ENCODE assay signal across 17 cellular contexts in the genomic region with DNA sequence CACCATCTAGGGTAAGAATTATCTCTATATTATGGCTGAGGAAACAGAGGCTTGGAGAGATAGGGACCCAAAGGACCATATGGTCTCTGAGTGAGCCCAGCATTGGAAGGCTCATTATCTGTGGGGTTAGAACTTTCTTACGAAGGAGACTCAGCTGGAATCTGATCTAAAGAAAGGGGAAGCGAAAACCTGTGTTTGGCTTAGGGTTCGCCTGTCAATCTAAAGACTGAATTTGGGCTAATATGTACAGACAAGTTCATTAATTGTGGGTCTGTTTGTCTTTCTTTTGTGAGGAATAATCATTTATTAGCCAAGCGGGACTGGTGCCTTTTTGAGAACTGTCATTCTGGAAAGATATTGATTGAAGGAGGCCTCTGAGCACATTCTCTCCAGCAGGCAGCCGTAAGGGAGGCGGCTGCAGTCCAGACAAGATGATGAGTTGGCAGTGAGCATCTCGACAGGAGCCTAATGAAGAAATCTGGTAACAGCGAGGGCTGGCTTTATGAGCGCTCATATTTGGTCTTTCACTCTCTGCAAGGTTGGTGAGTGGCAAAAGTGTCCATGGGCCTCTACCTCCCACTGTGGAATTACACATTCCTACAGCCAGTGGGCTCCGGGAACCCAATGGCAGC.
"Had no signal": no experiment of that assay in that cellular context is flagged by ENCODE, and none has a peak within 500 bp of the region (broad histone marks: within the 10 kb centered on the region; RNA-seq: fewer than 3 reads in every experiment).

No MANE protein-coding gene starts in this region.

- ATAC-seq: activated CD8-positive, alpha-beta memory T cell treated with anti-CD3 and anti-CD28 coated beads, Interleukin-2, amount 10 ng/mL, durations not matched to agents 7 days and 5 days; left lobe of liver had no signal

- H3K4me1 Mint-ChIP-seq: activated naive CD4-positive, alpha-beta T cell treated with anti-CD3 and anti-CD28 coated beads, Interleukin-2, amount 10 ng/mL, durations not matched to agents 7 days and 5 days had no signal

- H3K27ac ChIP-seq: colonic mucosa, pancreas, sigmoid colon, spleen, testis, upper lobe of left lung, VCaP had no signal

- H3K36me3 Mint-ChIP-seq: activated CD4-positive, alpha-beta memory T cell treated with anti-CD3 and anti-CD28 coated beads for 36 hours; activated CD8-positive, alpha-beta memory T cell treated with anti-CD3 and anti-CD28 coated beads, Interleukin-2, amount 10 ng/mL, durations not matched to agents 7 days and 5 days; activated naive CD4-positive, alpha-beta T cell treated with anti-CD3 and anti-CD28 coated beads, Interleukin-2, amount 10 ng/mL, durations not matched to agents 7 days and 5 days had no signal

- H3K9me3 ChIP-seq: colonic mucosa, pancreas, testis had no signal

- H3K27ac Mint-ChIP-seq: activated CD4-positive, alpha-beta memory T cell treated with anti-CD3 and anti-CD28 coated beads for 36 hours; activated CD8-positive, alpha-beta memory T cell treated with anti-CD3 and anti-CD28 coated beads, Interleukin-2, amount 10 ng/mL, durations not matched to agents 7 days and 5 days; activated naive CD4-positive, alpha-beta T cell treated with anti-CD3 and anti-CD28 coated beads, Interleukin-2, amount 10 ng/mL, durations not matched to agents 7 days and 5 days; activated T-helper 2 cell treated with anti-CD3 and anti-CD28 coated beads, Interferon-gamma antibody, Interleukin-2, Interleukin-4, amounts not matched to agents 10 μg/mL and 5 μg/mL and 100 μg/mL, durations not matched to agents 14 hours and 24 hours and 36 hours; stimulated activated naive CD8-positive, alpha-beta T cell treated with anti-CD3 and anti-CD28 coated beads, Interleukin-15, Interleukin-2, amounts not matched to agents 100 ng/mL and 50 ng/mL, for 24 hours had no signal

- H3K27me3 ChIP-seq: colonic mucosa, pancreas, sigmoid colon, spleen, testis, upper lobe of left lung had no signal

- H3K27me3 Mint-ChIP-seq: activated CD4-positive, alpha-beta memory T cell treated with anti-CD3 and anti-CD28 coated beads for 36 hours; activated CD8-positive, alpha-beta memory T cell treated with anti-CD3 and anti-CD28 coated beads, Interleukin-2, amount 10 ng/mL, durations not matched to agents 7 days and 5 days; activated naive CD4-positive, alpha-beta T cell treated with anti-CD3 and anti-CD28 coated beads, Interleukin-2, amount 10 ng/mL, durations not matched to agents 7 days and 5 days; stimulated activated naive CD8-positive, alpha-beta T cell treated with anti-CD3 and anti-CD28 coated beads, Interleukin-15, Interleukin-2, amounts not matched to agents 100 ng/mL and 50 ng/mL, for 24 hours had no signal

- DNase-seq: activated CD4-positive, alpha-beta memory T cell treated with anti-CD3 and anti-CD28 coated beads for 36 hours; activated CD8-positive, alpha-beta memory T cell treated with anti-CD3 and anti-CD28 coated beads, Interleukin-2, amount 10 ng/mL, durations not matched to agents 7 days and 5 days; activated naive CD4-positive, alpha-beta T cell treated with anti-CD3 and anti-CD28 coated beads, Interleukin-2, amount 10 ng/mL, durations not matched to agents 7 days and 5 days; activated T-cell treated with anti-CD3 and anti-CD28 coated beads, Interleukin-2, amount 50 U/mL, for 1 hour; colonic mucosa; effector CD4-positive, alpha-beta T cell; foreskin fibroblast; hippocampal formation; sigmoid colon; spleen; testis; upper lobe of left lung had no signal

- H3K4me3 Mint-ChIP-seq: activated CD4-positive, alpha-beta memory T cell treated with anti-CD3 and anti-CD28 coated beads for 36 hours; activated CD8-positive, alpha-beta memory T cell treated with anti-CD3 and anti-CD28 coated beads, Interleukin-2, amount 10 ng/mL, durations not matched to agents 7 days and 5 days; activated naive CD4-positive, alpha-beta T cell treated with anti-CD3 and anti-CD28 coated beads, Interleukin-2, amount 10 ng/mL, durations not matched to agents 7 days and 5 days; stimulated activated naive CD8-positive, alpha-beta T cell treated with anti-CD3 and anti-CD28 coated beads, Interleukin-15, Interleukin-2, amounts not matched to agents 100 ng/mL and 50 ng/mL, for 24 hours had no signal

- H3K9me3 Mint-ChIP-seq: activated naive CD4-positive, alpha-beta T cell treated with anti-CD3 and anti-CD28 coated beads, Interleukin-2, amount 10 ng/mL, durations not matched to agents 7 days and 5 days; activated T-helper 2 cell treated with anti-CD3 and anti-CD28 coated beads, Interferon-gamma antibody, Interleukin-2, Interleukin-4, amounts not matched to agents 10 μg/mL and 5 μg/mL and 100 μg/mL, durations not matched to agents 14 hours and 24 hours and 36 hours had no signal

- H3K4me1 ChIP-seq: colonic mucosa, pancreas, sigmoid colon, spleen, testis, upper lobe of left lung had no signal

- H3K36me3 ChIP-seq: colonic mucosa, pancreas, sigmoid colon, spleen, upper lobe of left lung had no signal

- H3K4me3 ChIP-seq: colonic mucosa, pancreas, sigmoid colon, spleen, testis, upper lobe of left lung had no signal
